ENCODE assay signal across 9 cellular contexts in the genomic region with DNA sequence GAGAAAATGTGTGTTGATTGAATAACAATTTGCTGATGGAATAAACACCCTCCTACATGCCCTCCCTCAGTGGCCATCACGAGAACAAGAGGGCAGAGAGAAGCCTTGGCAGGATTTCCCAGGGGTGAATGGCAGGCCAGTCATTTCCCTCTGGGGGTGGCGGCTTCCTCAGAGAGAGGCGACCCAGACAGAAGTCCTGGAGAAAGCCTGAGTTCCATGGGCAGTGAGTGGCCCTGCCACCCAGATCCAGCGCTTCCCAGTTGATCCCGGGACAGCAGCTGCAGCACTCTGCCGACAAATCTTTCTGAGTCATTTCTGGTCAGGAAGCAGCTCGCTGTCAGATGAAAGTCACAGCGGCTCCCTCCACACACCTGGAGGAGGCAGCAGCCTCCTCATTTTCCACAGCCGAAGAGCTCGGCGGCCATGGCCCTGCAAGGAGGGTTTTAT.
DNase-seq lines count a peak whose midpoint lies in the region; ATAC-seq lines count a peak whose summit lies in the region.
"Had no signal": no experiment of that assay in that cellular context is flagged by ENCODE, and none has a peak within 500 bp of the region (broad histone marks: within the 10 kb centered on the region; RNA-seq: fewer than 3 reads in every experiment).

No MANE protein-coding gene starts in this region.

- ATAC-seq in activated naive CD8-positive, alpha-beta T cell treated with anti-CD3 and anti-CD28 coated beads, Interleukin-2, amount 50 U/mL, for 24 hours, result peak; percentile 35

- H3K4me1 Mint-ChIP-seq in activated naive CD8-positive, alpha-beta T cell treated with anti-CD3 and anti-CD28 coated beads, Interleukin-2, amount 50 U/mL, for 24 hours, result peaks cover 52% of the 10 kb centered on the region

- H3K4me3 Mint-ChIP-seq in activated naive CD8-positive, alpha-beta T cell treated with anti-CD3 and anti-CD28 coated beads, Interleukin-2, amount 50 U/mL, for 24 hours, result no peak overlapping the region
- H3K4me3 Mint-ChIP-seq: CD4-positive, CD25-positive, alpha-beta regulatory T cell had no signal

- H3K27ac ChIP-seq in substantia nigra (ENCODE audit: low read depth, low read length, poor library complexity, severe bottlenecking), result peak overlapping the region; percentile 72

- peak; percentile 15 for DNase-seq in activated naive CD4-positive, alpha-beta T cell treated with Interleukin-2 at 50 U/mL for 16 hours
- DNase-seq in activated naive CD4-positive, alpha-beta T cell treated with anti-CD3 and anti-CD28 coated beads, Interleukin-2, amount 50 U/mL, for 16 hours, result no peak
- peak; percentile 26 for DNase-seq in activated naive CD8-positive, alpha-beta T cell treated with anti-CD3 and anti-CD28 coated beads, Interleukin-2, amount 50 U/mL, for 24 hours
- DNase-seq in kidney glomerular epithelial cell (lab: John Stamatoyannopoulos, UW) (peak; percentile 36), substantia nigra (lab: John Stamatoyannopoulos, UW) (peak in 30 of 49 donors; percentile 18 to 79 (median 44)), NCI-H1048 (lab: John Stamatoyannopoulos, UW) (no peak), dedifferentiated amniotic fluid mesenchymal stem cell (ENCODE audit: extremely low spot score) (no peak), germinal center (ENCODE audit: low spot score) (no peak)
- DNase-seq: CD4-positive, CD25-positive, alpha-beta regulatory T cell had no signal

- H3K9me3 Mint-ChIP-seq in activated naive CD8-positive, alpha-beta T cell treated with anti-CD3 and anti-CD28 coated beads, Interleukin-2, amount 50 U/mL, for 24 hours, result no peaks in the 10 kb centered on the region

- peaks cover 20% of the 10 kb centered on the region for H3K27me3 Mint-ChIP-seq in activated naive CD8-positive, alpha-beta T cell treated with anti-CD3 and anti-CD28 coated beads, Interleukin-2, amount 50 U/mL, for 24 hours

- no peaks in the 10 kb centered on the region for H3K36me3 Mint-ChIP-seq in activated naive CD8-positive, alpha-beta T cell treated with anti-CD3 and anti-CD28 coated beads, Interleukin-2, amount 50 U/mL, for 24 hours (ENCODE audit: low read depth)

- H3K27ac Mint-ChIP-seq in activated naive CD8-positive, alpha-beta T cell treated with anti-CD3 and anti-CD28 coated beads, Interleukin-2, amount 50 U/mL, for 24 hours, result no peak overlapping the region
- H3K27ac Mint-ChIP-seq: CD4-positive, CD25-positive, alpha-beta regulatory T cell had no signal

Comparison
In these comparisons a context has a peak if more than half of its experiments do, and no peak if none do; other contexts are left out.
1. DNase-seq: peak in activated naive CD4-positive, alpha-beta T cell treated with Interleukin-2 at 50 U/mL for 16 hours (single experiment), activated naive CD8-positive, alpha-beta T cell treated with anti-CD3 and anti-CD28 coated beads, Interleukin-2, amount 50 U/mL, for 24 hours (single experiment), kidney glomerular epithelial cell (single experiment) and substantia nigra (30 of 49); none in activated naive CD4-positive, alpha-beta T cell treated with anti-CD3 and anti-CD28 coated beads, Interleukin-2, amount 50 U/mL, for 16 hours (single experiment), NCI-H1048 (single experiment), dedifferentiated amniotic fluid mesenchymal stem cell (single experiment) and germinal center (single experiment).